8 cellular contexts compared by ENCODE assay signal in genomic region chr10:15725603-15726002, GRCh38. TPM values are rescaled to one million over a fixed set of nuclear protein-coding genes. Genes with fewer than 3 reads are reported as not detected.
DNase-seq lines count a peak whose midpoint lies in the region; ATAC-seq, FAIRE-seq and TF ChIP-seq lines count a peak whose summit lies in the region.

No MANE protein-coding gene starts in this region.

- no peaks in the 10 kb centered on the region for H3K9me3 ChIP-seq in lung (ENCODE audit: control insufficient read depth in 2 of 2, insufficient read depth in 1 of 2, low read length in 1 of 2)

- TF ChIP-seq CTCF in GM12865 (IDR thresholded peaks at IDR 0.05; ENCODE audit: insufficient read depth, low read depth, low read length, missing control alignments) = peak; percentile 30
- peak; percentile 89 for TF ChIP-seq CTCF in chondrocyte (IDR thresholded peaks at IDR 0.05)
- TF ChIP-seq CTCF in lung (IDR thresholded peaks at IDR 0.05; ENCODE audit: control extremely low read depth, extremely low read depth) = peak; percentile 18

- H3K27me3 ChIP-seq in lung (ENCODE audit: control insufficient read depth, insufficient read depth) = no peaks in the 10 kb centered on the region

- no peak overlapping the region for H3K27ac Mint-ChIP-seq in chondrocyte (ENCODE audit: unreplicated experiment)
- no peak overlapping the region for H3K27ac Mint-ChIP-seq in T-helper 2 cell treated with Interferon-gamma antibody and Interleukin-4, amounts not matched to agents 5 μg/mL and 100 μg/mL, for 36 hours

- H3K27ac ChIP-seq in lung (ENCODE audit: low read depth in 1 of 2, low read length in 1 of 2) = no peak overlapping the region

- no peaks in the 10 kb centered on the region for H3K4me1 ChIP-seq in lung (ENCODE audit: control insufficient read depth in 2 of 2, insufficient read depth in 2 of 2, low read length in 2 of 2)

- FAIRE-seq in A204.1 (lab: Jason Lieb, UNC) = peak; percentile 61

- peaks cover 4% of the 10 kb centered on the region for H3K9me3 Mint-ChIP-seq in chondrocyte (ENCODE audit: low read depth)
- H3K9me3 Mint-ChIP-seq in T-helper 2 cell treated with Interferon-gamma antibody and Interleukin-4, amounts not matched to agents 5 μg/mL and 100 μg/mL, for 36 hours = no peaks in the 10 kb centered on the region

- H3K27me3 Mint-ChIP-seq in chondrocyte (ENCODE audit: low read depth) = peaks cover 5% of the 10 kb centered on the region
- peaks cover 23% of the 10 kb centered on the region for H3K27me3 Mint-ChIP-seq in T-helper 2 cell treated with Interferon-gamma antibody and Interleukin-4, amounts not matched to agents 5 μg/mL and 100 μg/mL, for 36 hours (ENCODE audit: low read depth)

- H3K4me3 ChIP-seq in GM12865 (ENCODE audit: low read depth, low read length) = no peak overlapping the region
- no peak overlapping the region for H3K4me3 ChIP-seq in lung

- H3K4me1 Mint-ChIP-seq in chondrocyte (ENCODE audit: low read depth) = peaks cover 24% of the 10 kb centered on the region
- no peaks in the 10 kb centered on the region for H3K4me1 Mint-ChIP-seq in T-helper 2 cell treated with Interferon-gamma antibody and Interleukin-4, amounts not matched to agents 5 μg/mL and 100 μg/mL, for 36 hours (ENCODE audit: low read depth)

- peak; percentile 36 for DNase-seq in GM12865 (ENCODE audit: low read depth)
- DNase-seq in NCI-H1048 (lab: John Stamatoyannopoulos, UW) = peak; percentile 3
- DNase-seq in chondrocyte (ENCODE audit: low spot score) = no peak
- DNase-seq in lung (ENCODE audit: low spot score) = no peak
- DNase-seq in T-helper 2 cell treated with Interferon-gamma antibody and Interleukin-4, amounts not matched to agents 5 μg/mL and 100 μg/mL, for 36 hours (ENCODE audit: low spot score) = no peak

- WGBS in lung, 2 donors = 5 to 6% methylated on average over 2 of the region's 2 CpGs

- no peak for ATAC-seq in lung (ENCODE audit: insufficient read depth, low FRiP score)
- ATAC-seq in GM19023 (IDR thresholded peaks at IDR 0.05; ENCODE audit: unreplicated experiment) = no peak
- ATAC-seq in HG03469 (IDR thresholded peaks at IDR 0.05; ENCODE audit: unreplicated experiment) = no peak

- no peaks in the 10 kb centered on the region for H3K36me3 Mint-ChIP-seq in chondrocyte (ENCODE audit: low read depth)
- no peaks in the 10 kb centered on the region for H3K36me3 Mint-ChIP-seq in T-helper 2 cell treated with Interferon-gamma antibody and Interleukin-4, amounts not matched to agents 5 μg/mL and 100 μg/mL, for 36 hours (ENCODE audit: low read depth)

- no peaks in the 10 kb centered on the region for H3K36me3 ChIP-seq in lung (ENCODE audit: control insufficient read depth in 2 of 2, insufficient read depth in 2 of 2, low read length in 2 of 2)

- no peak overlapping the region for H3K4me3 Mint-ChIP-seq in chondrocyte (ENCODE audit: unreplicated experiment)
- no peak overlapping the region for H3K4me3 Mint-ChIP-seq in T-helper 2 cell treated with Interferon-gamma antibody and Interleukin-4, amounts not matched to agents 5 μg/mL and 100 μg/mL, for 36 hours

RNA-seq across cellular contexts. Expression of gene ITGA8, which starts 5.9 kb away (rescaled TPM):
- total RNA-seq in chondrocyte = 2.2 to 5.9 TPM (median 5.6 TPM) in 3 replicates
- 100 to 1,000 TPM in 1 of 2 donors, 10 to 100 TPM in 1; 22.5 to 124 TPM for total RNA-seq in lung
- polyA plus RNA-seq in lung = 1 to 10 TPM; 3.9 to 4.7 TPM

Comparison
In these comparisons a context has a peak if more than half of its experiments do, and no peak if none do; other contexts are left out.
1. DNase-seq: peak in GM12865 (single experiment) and NCI-H1048 (single experiment); none in chondrocyte (single experiment), lung (single experiment) and T-helper 2 cell treated with Interferon-gamma antibody and Interleukin-4, amounts not matched to agents 5 μg/mL and 100 μg/mL, for 36 hours (single experiment).
2. CTCF ChIP-seq: peak in every context shown above with its lines; median percentile 89 in chondrocyte; 30 in GM12865; 18 in lung.